Comparison of ENCODE assay signal across 1 cellular context in genomic region chr9:94030318-94031179, GRCh38.
A peak's percentile ranks its signal among the peaks of the same experiment; 100 is the strongest.
TF ChIP-seq lines count a peak whose summit lies in the region.

No MANE protein-coding gene starts in this region.

TF ChIP-seq in HepG2, 621 proteins besides CTCF, POLR2A, EP300 and RAD21 (continued from another document and continues in another):
- TF ChIP-seq DZIP1 (CRISPR knock-in tag; IDR thresholded peaks at IDR 0.05) (no peak; the same call in 1 of the 2 replicates), BRF2 (CRISPR knock-in tag; IDR thresholded peaks at IDR 0.05) (0 out of 2 replicates have a peak, but pooled peaks have one; percentile 61), AKAP8 (CRISPR knock-in tag; IDR thresholded peaks at IDR 0.05) (peak; percentile 37; the same call in 1 of the 2 replicates), SMAD1 (CRISPR knock-in tag; IDR thresholded peaks at IDR 0.05; ENCODE audit: borderline replicate concordance, low read depth) (peak; percentile 86), JARID2 (CRISPR knock-in tag; IDR thresholded peaks at IDR 0.05; ENCODE audit: insufficient replicate concordance) (no peak), ESRRA (CRISPR knock-in tag; IDR thresholded peaks at IDR 0.05; ENCODE audit: low read depth) (peak; percentile 53; the same call in 1 of the 2 replicates), HNRNPLL (IDR thresholded peaks at IDR 0.05; ENCODE audit: low read depth, low read length, poor library complexity, severe bottlenecking) (peak; percentile 82), CSRNP1 (CRISPR knock-in tag; IDR thresholded peaks at IDR 0.05) (peak; percentile 80; the same call in 1 of the 2 replicates), ZNF629 (CRISPR knock-in tag; conservative IDR thresholded peaks at IDR 0.05) (peak; percentile 39; the same call in 1 of the 2 replicates), ZNF616 (CRISPR knock-in tag; IDR thresholded peaks at IDR 0.05; ENCODE audit: low read depth) (peak; percentile 97), TBX2 (CRISPR knock-in tag; IDR thresholded peaks at IDR 0.05; ENCODE audit: borderline replicate concordance) (peak; percentile 81), ARHGAP35 (CRISPR knock-in tag; IDR thresholded peaks at IDR 0.05; ENCODE audit: borderline replicate concordance) (peak; percentile 67; the same call in 1 of the 2 replicates), SOX5 (CRISPR knock-in tag; IDR thresholded peaks at IDR 0.05; ENCODE audit: borderline replicate concordance) (peak; percentile 47; the same call in 1 of the 2 replicates), TP53 (CRISPR knock-in tag; conservative IDR thresholded peaks at IDR 0.05) (peak; percentile 53; the same call in 1 of the 2 replicates), MAFG (CRISPR knock-in tag; IDR thresholded peaks at IDR 0.05) (no peak), ZNF598 (CRISPR knock-in tag; IDR thresholded peaks at IDR 0.05; ENCODE audit: borderline replicate concordance) (peak; percentile 86; the same call in 1 of the 2 replicates), HDAC2 (CRISPR knock-in tag; IDR thresholded peaks at IDR 0.05) (peak; percentile 64; the same call in 1 of the 2 replicates), NFIC (IDR thresholded peaks at IDR 0.05; ENCODE audit: low read length) (no peak), ZNF615 (CRISPR knock-in tag; IDR thresholded peaks at IDR 0.05; ENCODE audit: borderline replicate concordance) (no peak), ZNF614 (CRISPR knock-in tag; IDR thresholded peaks at IDR 0.05; ENCODE audit: borderline replicate concordance) (no peak), PRDM15 (CRISPR knock-in tag; IDR thresholded peaks at IDR 0.05) (peak; percentile 69), HNF4G (IDR thresholded peaks at IDR 0.05; ENCODE audit: borderline replicate concordance, low read depth, low read length) (no peak; the same call in 1 of the 2 replicates), HNF4G (CRISPR knock-in tag; IDR thresholded peaks at IDR 0.05; ENCODE audit: borderline replicate concordance, low read depth) (peak; percentile 30; the same call in 1 of the 2 replicates), DDIT3 (CRISPR knock-in tag; IDR thresholded peaks at IDR 0.05) (no peak), HMGA1 (CRISPR knock-in tag; conservative IDR thresholded peaks at IDR 0.05) (no peak), POGK (CRISPR knock-in tag; conservative IDR thresholded peaks at IDR 0.05) (peak; percentile 96), ZSCAN21 (CRISPR knock-in tag; IDR thresholded peaks at IDR 0.05; ENCODE audit: borderline replicate concordance) (peak; percentile 88), ZBTB26 (CRISPR knock-in tag; IDR thresholded peaks at IDR 0.05; ENCODE audit: borderline replicate concordance) (0 out of 2 replicates have a peak, but pooled peaks have one; percentile 12), SIN3B (IDR thresholded peaks at IDR 0.05; ENCODE audit: low read length) (0 out of 2 replicates have a peak, but pooled peaks have one; percentile 53), ZBTB3 (CRISPR knock-in tag; IDR thresholded peaks at IDR 0.05; ENCODE audit: borderline replicate concordance, low read depth) (no peak), ZNF207 (IDR thresholded peaks at IDR 0.05; ENCODE audit: borderline replicate concordance) (no peak), DBP (CRISPR knock-in tag; IDR thresholded peaks at IDR 0.05; ENCODE audit: not compliant biosample characterization) (no peak), MXD3 (CRISPR knock-in tag; IDR thresholded peaks at IDR 0.05) (peak; percentile 78), MTERF4 (CRISPR knock-in tag; IDR thresholded peaks at IDR 0.05) (0 out of 2 replicates have a peak, but pooled peaks have one; percentile 79), RORA (CRISPR knock-in tag; IDR thresholded peaks at IDR 0.05) (no peak), HNF1B (CRISPR knock-in tag; IDR thresholded peaks at IDR 0.05) (peak; percentile 45; the same call in 1 of the 2 replicates), NFE2L2 (IDR thresholded peaks at IDR 0.05; ENCODE audit: low read length) (no peak), SNAPC2 (CRISPR knock-in tag; IDR thresholded peaks at IDR 0.05) (peak; percentile 87; the same call in 1 of the 2 replicates), ZSCAN29 (CRISPR knock-in tag; conservative IDR thresholded peaks at IDR 0.05) (no peak), ZNF441 (CRISPR knock-in tag; IDR thresholded peaks at IDR 0.05; ENCODE audit: borderline replicate concordance) (no peak; the same call in 1 of the 2 replicates), NFIB (CRISPR knock-in tag; IDR thresholded peaks at IDR 0.05; ENCODE audit: borderline replicate concordance) (no peak), ZFP62 (CRISPR knock-in tag; IDR thresholded peaks at IDR 0.05) (no peak), SP140L (CRISPR knock-in tag; IDR thresholded peaks at IDR 0.05; ENCODE audit: borderline replicate concordance) (no peak; the same call in 1 of the 2 replicates), RFXAP (CRISPR knock-in tag; IDR thresholded peaks at IDR 0.05; ENCODE audit: borderline replicate concordance) (peak; percentile 96), RFXANK (CRISPR knock-in tag; IDR thresholded peaks at IDR 0.05) (0 out of 2 replicates have a peak, but pooled peaks have one; percentile 88), HNRNPUL1 (IDR thresholded peaks at IDR 0.05; ENCODE audit: low read depth, low read length) (no peak), EEA1 (CRISPR knock-in tag; IDR thresholded peaks at IDR 0.05; ENCODE audit: borderline replicate concordance) (peak; percentile 89; the same call in 1 of the 2 replicates), ZNF17 (CRISPR knock-in tag; IDR thresholded peaks at IDR 0.05) (no peak), DMAP1 (CRISPR knock-in tag; IDR thresholded peaks at IDR 0.05) (no peak; the same call in 1 of the 2 replicates)
